Comparison of ENCODE assay signal across 8 cellular contexts in genomic region chr16:4675864-4676786, GRCh38. TPM values are rescaled to one million over a fixed set of nuclear protein-coding genes. Genes with fewer than 3 reads are reported as not detected.
DNase-seq lines count a peak whose midpoint lies in the region; ATAC-seq lines count a peak whose summit lies in the region.

No MANE protein-coding gene starts in this region.

- H3K9me3 ChIP-seq in NT2/D1 (ENCODE audit: insufficient read depth, low read length): no peaks in the 10 kb centered on the region

- H3K27me3 Mint-ChIP-seq in immature natural killer cell (ENCODE audit: low read depth in 3 of 3): peaks cover 3 to 9% (median 7%) of the 10 kb centered on the region in 3 donors

- peaks cover 17% of the 10 kb centered on the region for H3K4me1 ChIP-seq in NT2/D1 (ENCODE audit: insufficient read depth, insufficient read length)

- H3K36me3 ChIP-seq in NT2/D1 (ENCODE audit: insufficient read depth, insufficient read length, low read length): peaks cover 61% of the 10 kb centered on the region

- H3K36me3 Mint-ChIP-seq in immature natural killer cell: peaks cover 0 to 7% (median 4%) of the 10 kb centered on the region in 3 donors

- no peak overlapping the region for H3K4me3 ChIP-seq in NT2/D1 (ENCODE audit: insufficient read length, low read depth)

- ATAC-seq in HG02642 (IDR thresholded peaks at IDR 0.05; ENCODE audit: poor library complexity, unreplicated experiment) (no peak), HG03342 (IDR thresholded peaks at IDR 0.05; ENCODE audit: unreplicated experiment) (no peak)

- DNase-seq in NT2/D1 (ENCODE audit: low read depth, low spot score) (no peak), immature natural killer cell (peak; percentile 72 to 74 (median 73)), anterior cingulate cortex (lab: John Stamatoyannopoulos, UW) (no peak), retina (no peak)
- DNase-seq in activated CD8-positive, alpha-beta memory T cell treated with anti-CD3 and anti-CD28 coated beads, Interleukin-2, amount 50 U/mL, for 4 hours: peak; percentile 58
- peak; percentile 19 to 35 for DNase-seq in stimulated activated CD8-positive, alpha-beta memory T cell treated with anti-CD3 and anti-CD28 coated beads, Interleukin-4, amount 100 ng/mL, for 4 hours (ENCODE audit: low read depth in 2 of 2, low spot score in 1 of 2)

- no peaks in the 10 kb centered on the region for H3K27me3 ChIP-seq in NT2/D1 (ENCODE audit: insufficient read depth, insufficient read length)

- H3K9ac ChIP-seq in NT2/D1 (ENCODE audit: insufficient read length, low read depth): peak overlapping the region; percentile 34

- H3K4me3 Mint-ChIP-seq in immature natural killer cell: peak overlapping the region; percentile 62 to 80 (median 75)

- peak overlapping the region; percentile 91 to 98 (median 96) for H3K27ac Mint-ChIP-seq in immature natural killer cell

- H3K4me1 Mint-ChIP-seq in immature natural killer cell: peaks cover 20 to 21% of the 10 kb centered on the region in 2 donors

- H3K9me3 Mint-ChIP-seq in immature natural killer cell: no peaks in the 10 kb centered on the region

RNA-seq across cellular contexts. Expression of gene NUDT16L1, which starts 17.2 kb away (rescaled TPM):
- 100 to 1,000 TPM in 1 of 3 donors, 10 to 100 TPM in 2; 86.5 to 125 (median 99.6) TPM for polyA plus RNA-seq in immature natural killer cell

RNA-seq across cellular contexts. Expression of gene MGRN1, which starts 51.5 kb away (rescaled TPM):
- 10 to 100 TPM in 1 of 3 donors, 1 to 10 TPM in 2; 2.3 to 13.2 (median 3.5) TPM for polyA plus RNA-seq in immature natural killer cell

RNA-seq across cellular contexts. Expression of gene ANKS3, which starts 57.9 kb away (rescaled TPM):
- polyA plus RNA-seq in immature natural killer cell: 1 to 10 TPM; 1.4 to 6.4 (median 2.6) TPM

RNA-seq across cellular contexts. Expression of gene DNAAF8, which starts 58.2 kb away (rescaled TPM):
- polyA plus RNA-seq in immature natural killer cell: under 1 TPM in 2 of 3 donors, not detected in 1; 0.15 to 0.22 TPM

Comparison
In these comparisons a context has a peak if more than half of its experiments do, and no peak if none do; other contexts are left out.
1. DNase-seq: peak in activated CD8-positive, alpha-beta memory T cell treated with anti-CD3 and anti-CD28 coated beads, Interleukin-2, amount 50 U/mL, for 4 hours (single experiment), immature natural killer cell (3 of 3) and stimulated activated CD8-positive, alpha-beta memory T cell treated with anti-CD3 and anti-CD28 coated beads, Interleukin-4, amount 100 ng/mL, for 4 hours (2 of 2); none in NT2/D1 (single experiment), anterior cingulate cortex (0 of 58) and retina (single experiment).